In the genomic region with DNA sequence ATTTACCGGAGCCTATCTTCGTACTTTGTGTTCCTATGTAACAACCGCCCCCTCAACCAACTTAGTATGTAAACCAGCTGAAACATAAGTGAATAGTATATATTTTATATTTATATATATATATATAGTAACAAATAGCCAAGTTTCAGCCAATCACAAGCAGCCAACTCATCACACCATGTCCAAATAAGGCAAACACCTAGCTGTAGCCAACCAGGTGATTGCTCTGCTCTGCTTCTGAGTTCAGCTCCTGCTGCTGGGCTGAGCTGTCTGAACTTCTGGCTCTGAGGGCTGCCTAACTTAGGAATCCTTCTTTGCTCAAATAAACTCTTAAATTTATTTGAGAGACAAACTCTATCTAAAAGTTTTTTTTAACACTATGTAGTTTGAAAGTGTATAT, we compare ENCODE assay signal across 9 cellular contexts.
"Had no signal": no experiment of that assay in that cellular context is flagged by ENCODE, and none has a peak within 500 bp of the region (broad histone marks: within the 10 kb centered on the region; RNA-seq: fewer than 3 reads in every experiment).

No MANE protein-coding gene starts in this region.

- H3K4me2 ChIP-seq: GM23338 had no signal

- H3K27me3 Mint-ChIP-seq: IgD-negative memory B cell had no signal

- DNase-seq: H7, HFFc6, KG1 had no signal

- H3K4me3 Mint-ChIP-seq: GM23338, HFFc6, IgD-negative memory B cell had no signal

- FAIRE-seq: HTR-8/SVneo, K562 had no signal

- H3K9me3 Mint-ChIP-seq: IgD-negative memory B cell had no signal

- H3K36me3 ChIP-seq: HAP-1 had no signal

- H3K9me3 ChIP-seq: HAP-1 had no signal

- H3K27ac Mint-ChIP-seq: GM23338, HFFc6, IgD-negative memory B cell had no signal

- H3K4me1 Mint-ChIP-seq: GM23338, IgD-negative memory B cell had no signal

- H3K4me3 ChIP-seq: GM23338, HAP-1, K562 had no signal

- ATAC-seq: GM23338, HCT116, K562 had no signal

- H3K36me3 Mint-ChIP-seq: IgD-negative memory B cell had no signal

- H2AFZ ChIP-seq: GM23338 had no signal
